Comparison of ENCODE assay signal across 11 cellular contexts in genomic region chr15:50241684-50242450, GRCh38. TPM values are rescaled to one million over a fixed set of nuclear protein-coding genes. Genes with fewer than 3 reads are reported as not detected.
DNase-seq lines count a peak whose midpoint lies in the region; ATAC-seq and TF ChIP-seq lines count a peak whose summit lies in the region.
"Had no signal": no experiment of that assay in that cellular context is flagged by ENCODE, and none has a peak within 500 bp of the region (broad histone marks: within the 10 kb centered on the region; RNA-seq: fewer than 3 reads in every experiment).

No MANE protein-coding gene starts in this region.

- no peaks in the 10 kb centered on the region for H3K9me2 ChIP-seq in GM23248 (ENCODE audit: insufficient read depth)

- H3K4me3 Mint-ChIP-seq in WTC11: no peak overlapping the region
- H3K4me3 Mint-ChIP-seq: CD8-positive, alpha-beta memory T cell had no signal

- H3K36me3 ChIP-seq in GM23248 (ENCODE audit: low read depth): no peaks in the 10 kb centered on the region

- DNase-seq in AG08396 (ENCODE audit: low spot score) (peak; percentile 14), GM23248 (peak; percentile 76), WTC11 (ENCODE audit: low spot score) (no peak), iris pigment epithelial cell (ENCODE audit: low read depth) (peak; percentile 58), hepatic stellate cell (ENCODE audit: low spot score) (no peak), NCI-H524 treated with DMSO at 0.1 percent for 48 hours (lab: John Stamatoyannopoulos, UW) (no peak), DMS153 treated with DMSO at 0.1 percent for 48 hours (lab: John Stamatoyannopoulos, UW; ENCODE audit: unreplicated experiment) (no peak)
- DNase-seq: CD8-positive, alpha-beta memory T cell had no signal

- no peaks in the 10 kb centered on the region for H3F3A ChIP-seq in GM23248 (ENCODE audit: insufficient read depth)

- 52 to 59% methylated on average over 5 of the region's 5 CpGs for WGBS in GM23248 (ENCODE audit: low coverage in 1 of 2, low lambda C conversion rate in 2 of 2, missing lambda C conversion rate in 2 of 2), 2 experiments

- H3K36me3 Mint-ChIP-seq in WTC11: no peaks in the 10 kb centered on the region
- H3K36me3 Mint-ChIP-seq: CD8-positive, alpha-beta memory T cell had no signal

- POLR2A ChIA-PET in WTC11 (lab: Charles Lee): no interaction called here

- no peaks in the 10 kb centered on the region for H3K27me3 Mint-ChIP-seq in WTC11 (ENCODE audit: low read depth)
- H3K27me3 Mint-ChIP-seq: CD8-positive, alpha-beta memory T cell had no signal

- no peak for TF ChIP-seq CTCF in WTC11 (IDR thresholded peaks at IDR 0.05)

- no peaks in the 10 kb centered on the region for H3K9me3 ChIP-seq in GM23248 (ENCODE audit: low read depth)

- H3K27ac Mint-ChIP-seq in WTC11: no peak overlapping the region

- no peak overlapping the region for H3K9ac ChIP-seq in GM23248

- H4K20me1 ChIP-seq in GM23248 (ENCODE audit: insufficient read depth): no peaks in the 10 kb centered on the region

- peak; percentile 26; the same call in 1 of the 2 replicates for ATAC-seq in WTC11
- ATAC-seq in GM21360 (IDR thresholded peaks at IDR 0.05; ENCODE audit: unreplicated experiment): no peak

- H3K27me3 ChIP-seq in GM23248 (replicated peaks; ENCODE audit: insufficient read depth): no peaks in the 10 kb centered on the region; the same call in 1 of the 2 replicates

- no peaks in the 10 kb centered on the region for H3K4me1 Mint-ChIP-seq in WTC11

- 0 out of 2 replicates have a peak overlapping the region, but pooled peaks have one; percentile 26 for H2AFZ ChIP-seq in GM23248

- H3K79me2 ChIP-seq in GM23248 (ENCODE audit: insufficient read depth): no peaks in the 10 kb centered on the region

- no peak overlapping the region for H3K4me2 ChIP-seq in GM23248 (ENCODE audit: unreplicated experiment)

- H3K9me3 Mint-ChIP-seq in WTC11: no peaks in the 10 kb centered on the region
- H3K9me3 Mint-ChIP-seq: CD8-positive, alpha-beta memory T cell had no signal

- H3K4me3 ChIP-seq in GM23248: no peak overlapping the region
- H3K4me3 ChIP-seq: skin epidermis had no signal

- no peak overlapping the region for H3K27ac ChIP-seq in GM23248
- H3K27ac ChIP-seq: skin epidermis had no signal

- CTCF ChIA-PET in WTC11 (lab: Charles Lee): interaction anchor here (0.6 to 1.5 kb wide), 6 partner anchors 10 to 97 kb away, joined by 3 to 6 read pairs (median 4); no protein-coding TSS in a partner anchor

- H3K4me1 ChIP-seq in GM23248 (ENCODE audit: insufficient read depth): peaks cover 9% of the 10 kb centered on the region

- in situ Hi-C loops in GM23248 (cut with MboI): no loop called here

TF ChIP-seq in WTC11, 78 proteins besides CTCF, POLR2A, EP300 and RAD21:
- TF ChIP-seq NR1H2 (CRISPR knock-in tag; IDR thresholded peaks at IDR 0.05) (no peak), ZBTB21 (CRISPR knock-in tag; IDR thresholded peaks at IDR 0.05; ENCODE audit: borderline replicate concordance) (no peak), ETV6 (CRISPR knock-in tag; IDR thresholded peaks at IDR 0.05) (no peak), ZNF416 (CRISPR knock-in tag; IDR thresholded peaks at IDR 0.05) (no peak), ATF2 (CRISPR knock-in tag; IDR thresholded peaks at IDR 0.05; ENCODE audit: borderline replicate concordance, low read depth) (no peak), ZNF138 (CRISPR knock-in tag; conservative IDR thresholded peaks at IDR 0.05) (no peak), EMX1 (CRISPR knock-in tag; IDR thresholded peaks at IDR 0.05) (no peak), MXD4 (CRISPR knock-in tag; IDR thresholded peaks at IDR 0.05; ENCODE audit: borderline replicate concordance) (no peak), NFATC4 (CRISPR knock-in tag; IDR thresholded peaks at IDR 0.05) (no peak), ZNF512 (CRISPR knock-in tag; IDR thresholded peaks at IDR 0.05; ENCODE audit: borderline replicate concordance) (no peak)
- TF ChIP-seq, protein P1, sequence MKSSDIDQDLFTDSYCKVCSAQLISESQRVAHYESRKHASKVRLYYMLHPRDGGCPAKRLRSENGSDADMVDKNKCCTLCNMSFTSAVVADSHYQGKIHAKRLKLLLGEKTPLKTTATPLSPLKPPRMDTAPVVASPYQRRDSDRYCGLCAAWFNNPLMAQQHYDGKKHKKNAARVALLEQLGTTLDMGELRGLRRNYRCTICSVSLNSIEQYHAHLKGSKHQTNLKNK (CRISPR knock-in tag; IDR thresholded peaks at IDR 0.05): no peak
- TF ChIP-seq, protein P2, sequence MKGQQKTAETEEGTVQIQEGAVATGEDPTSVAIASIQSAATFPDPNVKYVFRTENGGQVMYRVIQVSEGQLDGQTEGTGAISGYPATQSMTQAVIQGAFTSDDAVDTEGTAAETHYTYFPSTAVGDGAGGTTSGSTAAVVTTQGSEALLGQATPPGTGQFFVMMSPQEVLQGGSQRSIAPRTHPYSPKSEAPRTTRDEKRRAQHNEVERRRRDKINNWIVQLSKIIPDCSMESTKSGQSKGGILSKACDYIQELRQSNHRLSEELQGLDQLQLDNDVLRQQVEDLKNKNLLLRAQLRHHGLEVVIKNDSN (CRISPR knock-in tag; IDR thresholded peaks at IDR 0.05): no peak

RNA-seq across cellular contexts. Expression of gene HDC, which starts 23.7 kb away (rescaled TPM):
- not detected in 2 replicates for total RNA-seq in GM23248 (2014; rRNA removed; shearing (Covaris generic))
- polyA plus RNA-seq in GM23248 (2016; fragmentation: Nextera tagmentation; extraction: Ambion mirVana): not detected in 2 replicates
- total RNA-seq in WTC11 (2021): not detected in 3 replicates
- total RNA-seq: H4 had no signal
- polyA plus RNA-seq: CD8-positive, alpha-beta memory T cell had no signal

RNA-seq across cellular contexts. Expression of gene SLC27A2, which starts 59.9 kb away (rescaled TPM):
- not detected in 2 replicates for total RNA-seq in GM23248 (2014; rRNA removed; shearing (Covaris generic))
- polyA plus RNA-seq in GM23248 (2016; fragmentation: Nextera tagmentation; extraction: Ambion mirVana): not detected in 2 replicates
- 3.0 to 5.7 TPM (median 5.6 TPM) in 3 replicates for total RNA-seq in WTC11 (2021)
- total RNA-seq: H4 had no signal

Comparison
In these comparisons a context has a peak if more than half of its experiments do, and no peak if none do; other contexts are left out.
1. DNase-seq: peak in AG08396 (single experiment), GM23248 (single experiment) and iris pigment epithelial cell (single experiment); none in WTC11 (single experiment), hepatic stellate cell (single experiment), NCI-H524 treated with DMSO at 0.1 percent for 48 hours (single experiment) and DMS153 treated with DMSO at 0.1 percent for 48 hours (single experiment).